Comparison of ENCODE assay signal across 1 cellular context in the genomic region with DNA sequence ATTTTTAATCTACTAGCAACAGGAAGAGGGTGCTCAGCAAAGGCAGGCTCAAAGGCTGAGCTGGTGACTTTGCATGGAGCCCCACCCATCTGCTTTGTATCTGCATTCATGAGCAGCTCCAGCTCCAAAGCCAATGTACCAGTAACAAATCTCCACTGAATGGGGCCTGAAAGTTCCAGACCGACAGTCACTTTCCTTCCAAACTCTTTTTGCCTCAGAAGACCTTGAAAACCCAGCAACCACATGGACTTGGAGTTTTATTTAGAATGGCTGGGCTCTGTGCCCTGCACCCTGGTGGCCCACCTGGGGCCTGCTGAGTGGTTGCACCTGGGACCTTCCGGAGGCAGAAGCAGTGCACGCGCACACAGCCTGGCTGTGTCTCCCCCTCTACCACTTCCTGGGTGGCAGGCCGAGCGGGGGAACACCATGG.
TF ChIP-seq lines count a peak whose summit lies in the region.

No MANE protein-coding gene starts in this region.

TF ChIP-seq in HepG2, 621 proteins besides CTCF, POLR2A, EP300 and RAD21 (continued from another document):
- no peak for TF ChIP-seq ZNF609 (CRISPR knock-in tag; IDR thresholded peaks at IDR 0.05; ENCODE audit: borderline replicate concordance)
- TF ChIP-seq KDM5A (IDR thresholded peaks at IDR 0.05; ENCODE audit: borderline replicate concordance, low read length): no peak
- no peak for TF ChIP-seq SETDB1 (CRISPR knock-in tag; IDR thresholded peaks at IDR 0.05; ENCODE audit: borderline replicate concordance)
- TF ChIP-seq, protein P1, sequence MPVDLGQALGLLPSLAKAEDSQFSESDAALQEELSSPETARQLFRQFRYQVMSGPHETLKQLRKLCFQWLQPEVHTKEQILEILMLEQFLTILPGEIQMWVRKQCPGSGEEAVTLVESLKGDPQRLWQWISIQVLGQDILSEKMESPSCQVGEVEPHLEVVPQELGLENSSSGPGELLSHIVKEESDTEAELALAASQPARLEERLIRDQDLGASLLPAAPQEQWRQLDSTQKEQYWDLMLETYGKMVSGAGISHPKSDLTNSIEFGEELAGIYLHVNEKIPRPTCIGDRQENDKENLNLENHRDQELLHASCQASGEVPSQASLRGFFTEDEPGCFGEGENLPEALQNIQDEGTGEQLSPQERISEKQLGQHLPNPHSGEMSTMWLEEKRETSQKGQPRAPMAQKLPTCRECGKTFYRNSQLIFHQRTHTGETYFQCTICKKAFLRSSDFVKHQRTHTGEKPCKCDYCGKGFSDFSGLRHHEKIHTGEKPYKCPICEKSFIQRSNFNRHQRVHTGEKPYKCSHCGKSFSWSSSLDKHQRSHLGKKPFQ (CRISPR knock-in tag; IDR thresholded peaks at IDR 0.05; ENCODE audit: insufficient replicate concordance): no peak
- TF ChIP-seq, protein P2, sequence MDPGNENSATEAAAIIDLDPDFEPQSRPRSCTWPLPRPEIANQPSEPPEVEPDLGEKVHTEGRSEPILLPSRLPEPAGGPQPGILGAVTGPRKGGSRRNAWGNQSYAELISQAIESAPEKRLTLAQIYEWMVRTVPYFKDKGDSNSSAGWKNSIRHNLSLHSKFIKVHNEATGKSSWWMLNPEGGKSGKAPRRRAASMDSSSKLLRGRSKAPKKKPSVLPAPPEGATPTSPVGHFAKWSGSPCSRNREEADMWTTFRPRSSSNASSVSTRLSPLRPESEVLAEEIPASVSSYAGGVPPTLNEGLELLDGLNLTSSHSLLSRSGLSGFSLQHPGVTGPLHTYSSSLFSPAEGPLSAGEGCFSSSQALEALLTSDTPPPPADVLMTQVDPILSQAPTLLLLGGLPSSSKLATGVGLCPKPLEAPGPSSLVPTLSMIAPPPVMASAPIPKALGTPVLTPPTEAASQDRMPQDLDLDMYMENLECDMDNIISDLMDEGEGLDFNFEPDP (CRISPR knock-in tag; conservative IDR thresholded peaks at IDR 0.05): no peak
- TF ChIP-seq PCBP1 (IDR thresholded peaks at IDR 0.05; ENCODE audit: borderline replicate concordance, low read depth, low read length): no peak
- no peak for TF ChIP-seq MAFF (IDR thresholded peaks at IDR 0.05; ENCODE audit: low read depth, low read length)
- no peak for TF ChIP-seq SYNCRIP (IDR thresholded peaks at IDR 0.05; ENCODE audit: insufficient read depth, low read depth, low read length)
- TF ChIP-seq HINFP (CRISPR knock-in tag; IDR thresholded peaks at IDR 0.05; ENCODE audit: low read depth): no peak
- TF ChIP-seq ZXDC (CRISPR knock-in tag; IDR thresholded peaks at IDR 0.05): no peak
- TF ChIP-seq PATZ1 (CRISPR knock-in tag; IDR thresholded peaks at IDR 0.05): no peak
- TF ChIP-seq ZHX2 (IDR thresholded peaks at IDR 0.05; ENCODE audit: low read depth): no peak
- TF ChIP-seq ZHX2 (CRISPR knock-in tag; IDR thresholded peaks at IDR 0.05; ENCODE audit: borderline replicate concordance): no peak
